Comparison of ENCODE assay signal across 26 cellular contexts in the genomic region with DNA sequence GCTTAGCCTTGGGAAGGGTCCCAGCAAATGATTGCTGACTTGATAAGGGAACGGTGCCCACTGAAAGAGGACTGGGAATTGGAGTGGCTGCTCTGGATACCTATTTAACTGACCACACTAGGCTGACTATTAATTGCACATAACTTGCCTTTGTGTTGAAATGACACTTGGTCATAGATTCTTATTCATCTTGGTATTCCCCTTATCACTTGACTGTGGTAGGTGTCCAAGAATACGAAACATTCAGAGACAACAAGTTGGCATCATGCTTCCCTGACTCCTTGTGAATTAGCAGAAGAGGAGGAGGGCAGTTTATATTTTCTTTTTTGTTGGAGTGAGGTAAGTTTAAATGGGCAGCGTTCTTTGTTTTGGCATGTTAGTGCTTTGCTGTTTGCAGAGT. TPM values are rescaled to one million over a fixed set of nuclear protein-coding genes. Genes with fewer than 3 reads are reported as not detected.
A peak's percentile ranks its signal among the peaks of the same experiment; 100 is the strongest.
DNase-seq lines count a peak whose midpoint lies in the region; ATAC-seq, FAIRE-seq and TF ChIP-seq lines count a peak whose summit lies in the region.
"Had no signal": no experiment of that assay in that cellular context is flagged by ENCODE, and none has a peak within 500 bp of the region (broad histone marks: within the 10 kb centered on the region; RNA-seq: fewer than 3 reads in every experiment).

No MANE protein-coding gene starts in this region.

- H2AK5ac ChIP-seq in neuronal stem cell (ENCODE audit: low read depth, low read length): no peak overlapping the region

- peaks cover 9 to 29% of the 10 kb centered on the region in 2 experiments for H3K36me3 ChIP-seq in HepG2 (replicated peaks in 1 of 2; ENCODE audit: control insufficient read depth in 1 of 2, insufficient read depth in 2 of 2, low read length in 2 of 2)
- H3K36me3 ChIP-seq in right lobe of liver: no peaks in the 10 kb centered on the region
- peaks cover 2 to 72% of the 10 kb centered on the region in 2 donors for H3K36me3 ChIP-seq in neuronal stem cell (replicated peaks in 1 of 2; ENCODE audit: control insufficient read depth in 2 of 2, insufficient read depth in 2 of 2, low read length in 2 of 2)
- H3K36me3 ChIP-seq in vagina: no peaks in the 10 kb centered on the region
- H3K36me3 ChIP-seq: BE2C had no signal

- no peak overlapping the region for H3K18ac ChIP-seq in neuronal stem cell (ENCODE audit: low read length)

- no peak overlapping the region for H3K23ac ChIP-seq in neuronal stem cell (ENCODE audit: low read depth, low read length, poor library complexity)

- H3K79me2 ChIP-seq in HepG2 (ENCODE audit: insufficient read depth, low read length): peaks cover 92% of the 10 kb centered on the region

- no peak overlapping the region for H2BK12ac ChIP-seq in neuronal stem cell (ENCODE audit: low read length)

- H3K4me2 ChIP-seq in HepG2 (ENCODE audit: low read depth, low read length) (no peak overlapping the region), neuronal stem cell (ENCODE audit: insufficient read depth, low read length, poor library complexity, severe bottlenecking) (no peak overlapping the region)

- H3K4me3 ChIP-seq in HepG2 (replicated peaks in 1 of 3; ENCODE audit: insufficient read depth in 1 of 3, low read depth in 2 of 3, low read length in 3 of 3) (no peak overlapping the region), right lobe of liver (no peak overlapping the region), epithelial cell of esophagus (ENCODE audit: low read length) (no peak overlapping the region), neuronal stem cell (ENCODE audit: low read length in 2 of 2) (no peak overlapping the region), vagina (no peak overlapping the region)
- H3K4me3 ChIP-seq: left lung had no signal

- no peaks in the 10 kb centered on the region for H4K20me1 ChIP-seq in HepG2 (ENCODE audit: insufficient read depth, low read length)

- peaks cover 7% of the 10 kb centered on the region for H3K9me3 Mint-ChIP-seq in nephron progenitor cell
- H3K9me3 Mint-ChIP-seq: activated naive CD4-positive, alpha-beta T cell treated with anti-CD3 and anti-CD28 coated beads, Interleukin-2, amount 50 U/mL, for 72 hours had no signal

- CTCF ChIA-PET in HepG2 (lab: Yijun Ruan, JAX; ENCODE audit: low intra/inter-chr PET ratio, low total read pairs): no interaction called here

- peak overlapping the region; percentile 55 for H3K27ac Mint-ChIP-seq in nephron progenitor cell
- H3K27ac Mint-ChIP-seq: activated naive CD4-positive, alpha-beta T cell treated with anti-CD3 and anti-CD28 coated beads, Interleukin-2, amount 50 U/mL, for 72 hours; IgD-negative memory B cell had no signal

- H3K79me1 ChIP-seq in neuronal stem cell (ENCODE audit: low read depth, low read length): peaks cover 5% of the 10 kb centered on the region

- intact Hi-C loops in HepG2 (cut with micrococcal nuclease; ENCODE audit: unreplicated experiment) (no loop called here), right lobe of liver (cut with DNase I) (no loop called here), vagina (cut with DNase I) (loop anchor here (10.0 kb wide), 1 partner anchor 46 kb away; no protein-coding TSS in a partner anchor)

- ATAC-seq in HepG2: no peak
- no peak for ATAC-seq in right lobe of liver
- ATAC-seq: activated naive CD4-positive, alpha-beta T cell treated with anti-CD3 and anti-CD28 coated beads, Interleukin-2, amount 50 U/mL, for 72 hours; left lung had no signal

- no peak for FAIRE-seq in HepG2 (lab: Jason Lieb, UNC)
- FAIRE-seq: A204.1, GM18507, urothelium cell line had no signal

- POLR2A ChIA-PET in HepG2 (lab: Yijun Ruan, JAX): no interaction called here

- 96% methylated on average over 3 of the region's 3 CpGs for WGBS in HepG2 (ENCODE audit: low lambda C conversion rate)
- WGBS in right lobe of liver (ENCODE audit: insufficient coverage, low coverage, low lambda C conversion rate, missing lambda C conversion rate): 79% methylated on average over 3 of the region's 3 CpGs
- no CpG with 5 or more reads among the region's 3 CpGs for WGBS in neuronal stem cell (ENCODE audit: extremely low coverage in 2 of 2, insufficient read length in 2 of 2, insufficient replicate concordance in 1 of 2), 2 donors

- DNase-seq in HepG2 (ENCODE audit: low spot score) (no peak), right lobe of liver (no peak), epithelial cell of esophagus (ENCODE audit: low read depth) (peak; percentile 62), nephron progenitor cell (no peak), T-helper 2 cell (no peak), GM19238 (ENCODE audit: insufficient read length, low spot score) (no peak), neuronal stem cell (ENCODE audit: low spot score) (no peak), vagina (ENCODE audit: extremely low spot score in 2 of 2) (no peak)
- DNase-seq: activated CD4-positive, CD25-positive, alpha-beta regulatory T cell treated with anti-CD3 and anti-CD28 coated beads, Interleukin-2, amount 50 U/mL, for 72 hours; activated CD8-positive, alpha-beta memory T cell treated with anti-CD3 and anti-CD28 coated beads for 24 hours; activated T-cell treated with anti-CD3 and anti-CD28 coated beads, Interleukin-2, amount 50 U/mL, for 48 hours; BE2C; Caco-2; erythroblast; left lung; midbrain; MM.1S; NCI-H1436 treated with DMSO at 0.1 percent for 48 hours; NCI-H2171 treated with DMSO at 0.1 percent for 48 hours had no signal

- no peak overlapping the region for H3K4ac ChIP-seq in neuronal stem cell (ENCODE audit: low read length)

- H3K9ac ChIP-seq in HepG2 (ENCODE audit: insufficient read depth, low read depth, low read length): no peak overlapping the region
- H3K9ac ChIP-seq in neuronal stem cell (ENCODE audit: low read depth, low read length, poor library complexity): no peak overlapping the region

- H3K9me3 ChIP-seq in HepG2 (ENCODE audit: low read length): no peaks in the 10 kb centered on the region
- no peaks in the 10 kb centered on the region for H3K9me3 ChIP-seq in right lobe of liver
- H3K9me3 ChIP-seq in neuronal stem cell (replicated peaks in 1 of 2; ENCODE audit: control insufficient read depth in 2 of 2, insufficient read depth in 1 of 2, low read depth in 1 of 2, low read length in 2 of 2): no peaks in the 10 kb centered on the region
- no peaks in the 10 kb centered on the region for H3K9me3 ChIP-seq in vagina
- H3K9me3 ChIP-seq: BE2C, Caco-2, left lung had no signal

- no peak overlapping the region for H2BK5ac ChIP-seq in neuronal stem cell (ENCODE audit: low read length)

- H3K4me3 Mint-ChIP-seq in nephron progenitor cell: no peak overlapping the region
- H3K4me3 Mint-ChIP-seq: brain, IgD-negative memory B cell had no signal

- no peaks in the 10 kb centered on the region for H3K27me3 Mint-ChIP-seq in nephron progenitor cell (ENCODE audit: low read depth, poor library complexity)
- H3K27me3 Mint-ChIP-seq: brain, IgD-negative memory B cell had no signal

- H2AFZ ChIP-seq in HepG2 (ENCODE audit: low read length) (no peak overlapping the region), neuronal stem cell (ENCODE audit: low read length) (no peak overlapping the region)

- TF ChIP-seq RAD21 in HepG2 (CRISPR knock-in tag; IDR thresholded peaks at IDR 0.05): no peak

- no peak overlapping the region for H2BK15ac ChIP-seq in neuronal stem cell (ENCODE audit: low read length)

- no TSS peak for BruUV-seq in HepG2 (replicated peaks; lab: Mats Ljungman, UMichigan)

- no peak for TF ChIP-seq EP300 in HepG2 (IDR thresholded peaks at IDR 0.05; ENCODE audit: low read depth in 2 of 2, low read length in 2 of 2)
- no peak for TF ChIP-seq EP300 in HepG2 (CRISPR knock-in tag; IDR thresholded peaks at IDR 0.05; ENCODE audit: borderline replicate concordance)

- no peak overlapping the region for H2BK120ac ChIP-seq in neuronal stem cell (ENCODE audit: low read depth, low read length)

- H4K8ac ChIP-seq in neuronal stem cell (ENCODE audit: low read depth, low read length): no peak overlapping the region

- peaks cover 18% of the 10 kb centered on the region for H3K4me1 Mint-ChIP-seq in nephron progenitor cell
- H3K4me1 Mint-ChIP-seq: IgD-negative memory B cell had no signal

- peaks cover 91% of the 10 kb centered on the region for H3K4me1 ChIP-seq in HepG2 (ENCODE audit: insufficient read depth, low read length)
- H3K4me1 ChIP-seq in right lobe of liver: no peaks in the 10 kb centered on the region
- H3K4me1 ChIP-seq in neuronal stem cell (ENCODE audit: control insufficient read depth in 2 of 2, insufficient read depth in 1 of 2, low read depth in 1 of 2, low read length in 2 of 2): peaks cover 0 to 10% of the 10 kb centered on the region in 2 donors
- H3K4me1 ChIP-seq in vagina: peaks cover 6% of the 10 kb centered on the region
- H3K4me1 ChIP-seq: BE2C had no signal

- H3K14ac ChIP-seq in neuronal stem cell (ENCODE audit: low read length): no peak overlapping the region

- peak overlapping the region; percentile 30 for H3K27ac ChIP-seq in HepG2 (ENCODE audit: extremely low read length, insufficient read depth, low read length)
- no peak overlapping the region for H3K27ac ChIP-seq in right lobe of liver
- no peak overlapping the region for H3K27ac ChIP-seq in neuronal stem cell (replicated peaks; ENCODE audit: low read length)
- H3K27ac ChIP-seq in vagina: no peak overlapping the region
- H3K27ac ChIP-seq: HL-60, left lung had no signal

- in situ Hi-C loops in HepG2 (cut with HindIII; ENCODE audit: extremely low pct_ligation_motif_present, low pct_unique_long_range_greater_than_20kb): no loop called here

- H4K91ac ChIP-seq in neuronal stem cell (ENCODE audit: low read depth, low read length, poor library complexity): no peak overlapping the region

- no peaks in the 10 kb centered on the region for H3K27me3 ChIP-seq in HepG2 (ENCODE audit: control insufficient read depth in 1 of 2, insufficient read depth in 2 of 2, low read length in 2 of 2)
- H3K27me3 ChIP-seq in right lobe of liver: no peaks in the 10 kb centered on the region
- H3K27me3 ChIP-seq in neuronal stem cell (ENCODE audit: control insufficient read depth in 3 of 3, insufficient read depth in 3 of 3, low read depth in 1 of 3, low read length in 3 of 3): no peaks in the 10 kb centered on the region
- H3K27me3 ChIP-seq in vagina: no peaks in the 10 kb centered on the region
- H3K27me3 ChIP-seq: BE2C, left lung had no signal

- H3K36me3 Mint-ChIP-seq in nephron progenitor cell (ENCODE audit: low read depth): peaks cover 44% of the 10 kb centered on the region
- H3K36me3 Mint-ChIP-seq: activated naive CD4-positive, alpha-beta T cell treated with anti-CD3 and anti-CD28 coated beads, Interleukin-2, amount 50 U/mL, for 72 hours; IgD-negative memory B cell had no signal

- TF ChIP-seq POLR2A in HepG2 (IDR thresholded peaks at IDR 0.05; ENCODE audit: insufficient read depth in 1 of 2, low read depth in 2 of 2, low read length in 2 of 2) (no peak), right lobe of liver (IDR thresholded peaks at IDR 0.05) (no peak), vagina (IDR thresholded peaks at IDR 0.05) (no peak)

- TF ChIP-seq CTCF in HepG2 (CRISPR knock-in tag; IDR thresholded peaks at IDR 0.05) (no peak), right lobe of liver (IDR thresholded peaks at IDR 0.05) (no peak), epithelial cell of esophagus (IDR thresholded peaks at IDR 0.05; ENCODE audit: insufficient read depth, low read depth, low read length, missing control alignments) (no peak), nephron progenitor cell (IDR thresholded peaks at IDR 0.05) (no peak), vagina (IDR thresholded peaks at IDR 0.05) (no peak)

RNA-seq across cellular contexts. Expression of a gene that starts 13.4 kb away (rescaled TPM):
- 63.2 and 66.5 TPM in 2 replicates for total RNA-seq in HepG2 (2016; rRNA removed; fragmentation: Illumina TruSeq; extraction: Trizol)
- total RNA-seq in HepG2 (2016; cell fraction: cytosol; rRNA removed; fragmentation: Illumina TruSeq; extraction: Trizol; ENCODE audit: low read depth): 6.8 and 8.5 TPM in 2 replicates
- total RNA-seq in HepG2 (2016; cell fraction: insoluble cytoplasmic fraction; rRNA removed; fragmentation: Illumina TruSeq; extraction: Trizol): 60.0 and 65.7 TPM in 2 replicates
- total RNA-seq in HepG2 (2016; cell fraction: membrane; rRNA removed; fragmentation: Illumina TruSeq; extraction: Trizol): 25.0 and 25.7 TPM in 2 replicates
- 76.2 and 83.3 TPM in 2 replicates for total RNA-seq in HepG2 (2016; cell fraction: nucleus; rRNA removed; fragmentation: Illumina TruSeq; extraction: Trizol)
- polyA plus RNA-seq in HepG2 (2011; rRNA removed): 62.5 and 67.7 TPM in 2 replicates
- 20.3 and 32.4 TPM in 2 replicates for polyA plus RNA-seq in HepG2 (2011; cell fraction: cytosol; rRNA removed)
- 78.2 and 99.5 TPM in 2 replicates for polyA plus RNA-seq in HepG2 (2011; cell fraction: nucleus; rRNA removed)
- 73.3 and 86.5 TPM in 2 replicates for polyA plus RNA-seq in HepG2 (2012)
- 1.7 and 2.1 TPM in 2 replicates for polyA plus RNA-seq in HepG2 (2016; cell fraction: cytosol; fragmentation: Illumina TruSeq; extraction: Trizol; ENCODE audit: low read depth)
- 66.8 and 70.0 TPM in 2 replicates for polyA plus RNA-seq in HepG2 (2016; cell fraction: insoluble cytoplasmic fraction; fragmentation: Illumina TruSeq; extraction: Trizol; ENCODE audit: low read depth)
- polyA plus RNA-seq in HepG2 (2016; cell fraction: membrane; fragmentation: Illumina TruSeq; extraction: Trizol; ENCODE audit: low read depth): 9.7 and 11.9 TPM in 2 replicates
- polyA plus RNA-seq in HepG2 (2016; cell fraction: nucleus; fragmentation: Illumina TruSeq; extraction: Trizol; ENCODE audit: insufficient read depth, low read depth): 139 and 144 TPM in 2 replicates
- polyA minus RNA-seq in HepG2 (2011; rRNA and poly(A)+ RNA removed; ENCODE audit: low replicate concordance): 4.2 and 30.7 TPM in 2 replicates
- polyA minus RNA-seq in HepG2 (2011; cell fraction: cytosol; rRNA and poly(A)+ RNA removed): 43.7 and 45.2 TPM in 2 replicates
- 160 and 184 TPM in 2 replicates for polyA minus RNA-seq in HepG2 (2011; cell fraction: nucleus; rRNA and poly(A)+ RNA removed)
- 10 to 100 TPM in 2 of 6 experiments, 1 to 10 TPM in 4; 3.5 to 12.1 (median 7.1) TPM for total RNA-seq in right lobe of liver
- polyA plus RNA-seq in neuronal stem cell (2013, experiment 1 of 2): 30.6 TPM
- 30.8 TPM for polyA plus RNA-seq in neuronal stem cell (2013, experiment 2 of 2)
- total RNA-seq in vagina: 35.4 TPM
